Comparison of ENCODE assay signal across 11 cellular contexts in the genomic region with DNA sequence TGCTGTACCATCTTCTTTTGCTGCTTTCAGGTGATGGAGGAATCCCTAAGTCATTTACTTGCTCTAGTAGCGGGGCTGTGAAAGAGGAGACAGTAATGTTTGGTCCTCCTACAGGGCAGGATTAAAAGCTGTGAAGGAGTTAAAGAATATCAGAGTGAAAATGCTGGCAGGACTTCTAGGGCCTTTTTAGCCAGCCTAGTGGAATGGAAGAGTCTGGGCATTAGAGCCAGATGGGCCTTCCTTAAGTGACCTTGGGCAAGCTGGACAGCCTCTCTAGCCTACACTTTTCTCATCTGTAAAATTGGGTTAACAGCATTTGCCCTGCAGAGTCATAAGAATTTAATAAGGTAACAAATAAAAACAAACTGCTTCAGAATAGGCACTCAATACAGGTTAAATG.
DNase-seq lines count a peak whose midpoint lies in the region; ATAC-seq and TF ChIP-seq lines count a peak whose summit lies in the region.
"Had no signal": no experiment of that assay in that cellular context is flagged by ENCODE, and none has a peak within 500 bp of the region (broad histone marks: within the 10 kb centered on the region; RNA-seq: fewer than 3 reads in every experiment).

No MANE protein-coding gene starts in this region.

- TF ChIP-seq CTCF in fibroblast of lung (conservative IDR thresholded peaks at IDR 0.05 in 1 of 2, IDR thresholded peaks at IDR 0.05 in 1 of 2; ENCODE audit: low read depth in 1 of 2, low read length in 2 of 2), result no peak
- no peak for TF ChIP-seq CTCF in neural progenitor cell (IDR thresholded peaks at IDR 0.05)
- no peak for TF ChIP-seq CTCF in uterus (IDR thresholded peaks at IDR 0.05)

- H3K79me2 ChIP-seq in fibroblast of lung (ENCODE audit: control insufficient read depth, insufficient read depth, low read length) (peaks cover 53% of the 10 kb centered on the region), neural progenitor cell (ENCODE audit: low read depth) (peaks cover 93% of the 10 kb centered on the region)

- H3K27ac Mint-ChIP-seq in neural progenitor cell, result peak overlapping the region; percentile 95
- peak overlapping the region in 1 of 10 donors; percentile 6 for H3K27ac Mint-ChIP-seq in naive thymus-derived CD8-positive, alpha-beta T cell

- H3K4me3 Mint-ChIP-seq in neural progenitor cell, result peak overlapping the region; percentile 11
- no peak overlapping the region for H3K4me3 Mint-ChIP-seq in naive thymus-derived CD8-positive, alpha-beta T cell

- no peaks in the 10 kb centered on the region for H4K20me1 ChIP-seq in fibroblast of lung (ENCODE audit: control insufficient read depth, extremely low read depth, insufficient read depth, low read length)
- H4K20me1 ChIP-seq in neural progenitor cell (ENCODE audit: low read depth), result peaks cover 37% of the 10 kb centered on the region

- H3K27me3 ChIP-seq in fibroblast of lung (ENCODE audit: control insufficient read depth, insufficient read depth, low read length), result no peaks in the 10 kb centered on the region
- H3K27me3 ChIP-seq in neural progenitor cell, result no peaks in the 10 kb centered on the region
- H3K27me3 ChIP-seq in uterus, result no peaks in the 10 kb centered on the region

- H3K9me3 ChIP-seq in fibroblast of lung (ENCODE audit: control insufficient read depth, insufficient read depth, low read depth, low read length) (no peaks in the 10 kb centered on the region), neural progenitor cell (ENCODE audit: low read depth) (no peaks in the 10 kb centered on the region), uterus (no peaks in the 10 kb centered on the region)

- POLR2A ChIA-PET in naive thymus-derived CD8-positive, alpha-beta T cell (lab: Charles Lee), result no interaction called here

- H3K4me1 ChIP-seq in fibroblast of lung (ENCODE audit: control insufficient read depth, extremely low read depth, insufficient read depth, low read length), result peaks cover 17% of the 10 kb centered on the region
- H3K4me1 ChIP-seq in neural progenitor cell, result peaks cover 60% of the 10 kb centered on the region
- H3K4me1 ChIP-seq in uterus, result peaks cover 5 to 17% of the 10 kb centered on the region in 2 donors

- H3K9me3 Mint-ChIP-seq in neural progenitor cell, result no peaks in the 10 kb centered on the region
- H3K9me3 Mint-ChIP-seq in naive thymus-derived CD8-positive, alpha-beta T cell, result no peaks in the 10 kb centered on the region

- DNase-seq in DMS 273 (lab: John Stamatoyannopoulos, UW; ENCODE audit: unreplicated experiment) (peak; percentile 25), DMS 273 treated with DMSO at 0.1 percent for 48 hours (lab: John Stamatoyannopoulos, UW) (no peak), fibroblast of lung (ENCODE audit: low read depth in 2 of 2) (no peak), neural progenitor cell (ENCODE audit: low spot score) (peak; percentile 11), uterus (no peak), SHP77 (lab: John Stamatoyannopoulos, UW) (no peak)
- DNase-seq in naive thymus-derived CD8-positive, alpha-beta T cell, result no peak
- DNase-seq: 8988T; activated CD4-positive, alpha-beta T cell treated with anti-CD3 and anti-CD28 coated beads, Interleukin-2, amount 50 U/mL, for 4 hours; stimulated activated naive CD4-positive, alpha-beta T cell treated with Interleukin-2 at 50 U/mL for 16 hours had no signal

- no peaks in the 10 kb centered on the region for H3K27me3 Mint-ChIP-seq in neural progenitor cell (ENCODE audit: insufficient read depth, low read depth)
- peaks cover 0 to 7% (median 2%) of the 10 kb centered on the region in 5 donors for H3K27me3 Mint-ChIP-seq in naive thymus-derived CD8-positive, alpha-beta T cell

- intact Hi-C loops in uterus (cut with DNase I; ENCODE audit: low total_unique reads), result loop anchor here (10.0 kb wide), 1 partner anchor 69 kb away; no protein-coding TSS in a partner anchor

- H3K4me3 ChIP-seq in fibroblast of lung (replicated peaks in 1 of 4; ENCODE audit: control extremely low read depth in 1 of 4, insufficient read depth in 1 of 4, low read depth in 3 of 4, low read length in 4 of 4) (peak overlapping the region in 2 of 4 experiments; percentile 60 to 71), neural progenitor cell (peak overlapping the region; percentile 53), uterus (peak overlapping the region in 1 of 2 donors; percentile 40)

- H3K4me2 ChIP-seq in fibroblast of lung (ENCODE audit: extremely low read depth, insufficient read depth, low read length) (peak overlapping the region; percentile 87), neural progenitor cell (peak overlapping the region; percentile 91)

- H3K36me3 ChIP-seq in fibroblast of lung (ENCODE audit: control insufficient read depth, insufficient read depth, low read length) (no peaks in the 10 kb centered on the region), neural progenitor cell (no peaks in the 10 kb centered on the region), uterus (no peaks in the 10 kb centered on the region)

- H3K4me1 Mint-ChIP-seq in neural progenitor cell, result peaks cover 70% of the 10 kb centered on the region
- peaks cover 9 to 19% (median 17%) of the 10 kb centered on the region in 4 donors for H3K4me1 Mint-ChIP-seq in naive thymus-derived CD8-positive, alpha-beta T cell

- no peak for ATAC-seq in naive thymus-derived CD8-positive, alpha-beta T cell
- ATAC-seq in GM21529 (IDR thresholded peaks at IDR 0.05; ENCODE audit: unreplicated experiment), result no peak

- peaks cover 34% of the 10 kb centered on the region for H3F3A ChIP-seq in neural progenitor cell (ENCODE audit: low read depth)

- H3K9ac ChIP-seq in fibroblast of lung (ENCODE audit: insufficient read depth, low read length), result no peak overlapping the region
- H3K9ac ChIP-seq in neural progenitor cell, result no peak overlapping the region

- H3K27ac ChIP-seq in fibroblast of lung (ENCODE audit: insufficient read depth, low read length) (no peak overlapping the region), neural progenitor cell (no peak overlapping the region), uterus (peak overlapping the region; percentile 74 to 86)

- no peak for TF ChIP-seq POLR2A in uterus (IDR thresholded peaks at IDR 0.05)

- H2AFZ ChIP-seq in fibroblast of lung (ENCODE audit: low read length) (no peak overlapping the region), neural progenitor cell (replicated peaks) (no peak overlapping the region)

- no peaks in the 10 kb centered on the region for H3K36me3 Mint-ChIP-seq in neural progenitor cell
- no peaks in the 10 kb centered on the region for H3K36me3 Mint-ChIP-seq in naive thymus-derived CD8-positive, alpha-beta T cell

Comparison
In these comparisons a context has a peak if more than half of its experiments do, and no peak if none do; other contexts are left out.
1. DNase-seq: peak in DMS 273 (single experiment) and neural progenitor cell (single experiment); none in DMS 273 treated with DMSO at 0.1 percent for 48 hours (single experiment), fibroblast of lung (0 of 2), uterus (0 of 2), naive thymus-derived CD8-positive, alpha-beta T cell (0 of 10) and SHP77 (0 of 2).
2. H3K27ac ChIP-seq: peak in uterus (2 of 2); none in fibroblast of lung (single experiment) and neural progenitor cell (single experiment).